8 cellular contexts compared by ENCODE assay signal in genomic region chr1:24928631-24929090, GRCh38. TPM values are rescaled to one million over a fixed set of nuclear protein-coding genes. Genes with fewer than 3 reads are reported as not detected.
DNase-seq lines count a peak whose midpoint lies in the region; ATAC-seq, FAIRE-seq and TF ChIP-seq lines count a peak whose summit lies in the region.

No MANE protein-coding gene starts in this region.

- no peaks in the 10 kb centered on the region for H3K27me3 Mint-ChIP-seq in effector memory CD8-positive, alpha-beta T cell

- peak; percentile 69 for DNase-seq in GM20000 (ENCODE audit: low spot score)
- peak; percentile 53 for DNase-seq in T-helper 22 cell (ENCODE audit: low read depth)
- peak in 2 of 3 experiments; percentile 42 to 47 for DNase-seq in effector memory CD8-positive, alpha-beta T cell
- DNase-seq in small intestine, result peak; percentile 31
- DNase-seq in thyroid gland, result no peak
- DNase-seq in NCI-H2107 (lab: John Stamatoyannopoulos, UW), result no peak

- H3K4me1 Mint-ChIP-seq in effector memory CD8-positive, alpha-beta T cell (ENCODE audit: low read depth in 2 of 2), result peaks cover 54% of the 10 kb centered on the region in 2 donors

- peak overlapping the region; percentile 98 for H3K4me3 Mint-ChIP-seq in effector memory CD8-positive, alpha-beta T cell

- no peaks in the 10 kb centered on the region for H3K9me3 Mint-ChIP-seq in effector memory CD8-positive, alpha-beta T cell

- TF ChIP-seq CTCF in GM20000 (IDR thresholded peaks at IDR 0.05; ENCODE audit: extremely low read depth, missing control alignments) (no peak), thyroid gland (IDR thresholded peaks at IDR 0.05) (no peak)

- no peak for FAIRE-seq in small intestine (lab: Jason Lieb, UNC)

- intact Hi-C loops in thyroid gland (cut with DNase I), result no loop called here

- TF ChIP-seq POLR2A in thyroid gland (IDR thresholded peaks at IDR 0.05), result no peak

- H3K36me3 ChIP-seq in small intestine (ENCODE audit: control insufficient read depth in 2 of 2, insufficient read depth in 2 of 2, low read length in 2 of 2) (no peaks in the 10 kb centered on the region), thyroid gland (no peaks in the 10 kb centered on the region)

- peaks cover 85% of the 10 kb centered on the region for H3K36me3 Mint-ChIP-seq in effector memory CD8-positive, alpha-beta T cell (ENCODE audit: insufficient read depth)

- no peak for ATAC-seq in effector memory CD8-positive, alpha-beta T cell (replicated peaks)
- ATAC-seq in HG02678 (IDR thresholded peaks at IDR 0.05; ENCODE audit: unreplicated experiment) (no peak), GM21515 (IDR thresholded peaks at IDR 0.05; ENCODE audit: unreplicated experiment) (no peak)

- H3K27me3 ChIP-seq in small intestine (ENCODE audit: control insufficient read depth in 2 of 2, insufficient read depth in 2 of 2, low read length in 2 of 2), result peaks cover 9 to 37% of the 10 kb centered on the region in 2 donors
- H3K27me3 ChIP-seq in thyroid gland, result peaks cover 64% of the 10 kb centered on the region

- H3K4me3 ChIP-seq in small intestine (ENCODE audit: low read depth in 1 of 2, low read length in 2 of 2) (peak overlapping the region; percentile 47 to 65), thyroid gland (replicated peaks in 1 of 3) (peak overlapping the region in 1 of 3 donors; percentile 9)

- peak overlapping the region; percentile 100 for H3K27ac Mint-ChIP-seq in effector memory CD8-positive, alpha-beta T cell

- WGBS in small intestine, 3 donors, result 2 to 5% (median 3%) methylated on average over 24 of the region's 24 CpGs
- WGBS in thyroid gland, 2 donors, result 4 to 5% methylated on average over 24 of the region's 24 CpGs

- H3K4me1 ChIP-seq in small intestine (ENCODE audit: control insufficient read depth in 2 of 2, insufficient read depth in 1 of 2, low read depth in 1 of 2, low read length in 1 of 2), result peaks cover 3 to 5% of the 10 kb centered on the region in 2 donors
- peaks cover 14 to 48% of the 10 kb centered on the region in 2 donors for H3K4me1 ChIP-seq in thyroid gland

- H3K27ac ChIP-seq in small intestine (ENCODE audit: low read depth in 1 of 2, low read length in 1 of 2) (peak overlapping the region; percentile 58 to 85), thyroid gland (no peak overlapping the region)

- H3K9me3 ChIP-seq in small intestine (ENCODE audit: control insufficient read depth, low read depth) (no peaks in the 10 kb centered on the region), thyroid gland (no peaks in the 10 kb centered on the region)

RNA-seq across cellular contexts. Expression of gene RUNX3, which starts 1.4 kb away (rescaled TPM):
- polyA plus RNA-seq in small intestine, result 1 to 10 TPM; 1.1 to 5.4 (median 2.2) TPM
- 1 to 10 TPM in 2 of 4 donors, under 1 TPM in 2; 0.27 to 2.8 (median 0.77) TPM for total RNA-seq in thyroid gland

Comparison
In these comparisons a context has a peak if more than half of its experiments do, and no peak if none do; other contexts are left out.
1. DNase-seq: peak in GM20000 (single experiment), T-helper 22 cell (single experiment), effector memory CD8-positive, alpha-beta T cell (2 of 3) and small intestine (single experiment); none in thyroid gland (0 of 2) and NCI-H2107 (single experiment).
2. H3K27ac ChIP-seq: peak in small intestine (2 of 2); none in thyroid gland (0 of 3).